Comparison of ENCODE assay signal across 9 cellular contexts in the genomic region with DNA sequence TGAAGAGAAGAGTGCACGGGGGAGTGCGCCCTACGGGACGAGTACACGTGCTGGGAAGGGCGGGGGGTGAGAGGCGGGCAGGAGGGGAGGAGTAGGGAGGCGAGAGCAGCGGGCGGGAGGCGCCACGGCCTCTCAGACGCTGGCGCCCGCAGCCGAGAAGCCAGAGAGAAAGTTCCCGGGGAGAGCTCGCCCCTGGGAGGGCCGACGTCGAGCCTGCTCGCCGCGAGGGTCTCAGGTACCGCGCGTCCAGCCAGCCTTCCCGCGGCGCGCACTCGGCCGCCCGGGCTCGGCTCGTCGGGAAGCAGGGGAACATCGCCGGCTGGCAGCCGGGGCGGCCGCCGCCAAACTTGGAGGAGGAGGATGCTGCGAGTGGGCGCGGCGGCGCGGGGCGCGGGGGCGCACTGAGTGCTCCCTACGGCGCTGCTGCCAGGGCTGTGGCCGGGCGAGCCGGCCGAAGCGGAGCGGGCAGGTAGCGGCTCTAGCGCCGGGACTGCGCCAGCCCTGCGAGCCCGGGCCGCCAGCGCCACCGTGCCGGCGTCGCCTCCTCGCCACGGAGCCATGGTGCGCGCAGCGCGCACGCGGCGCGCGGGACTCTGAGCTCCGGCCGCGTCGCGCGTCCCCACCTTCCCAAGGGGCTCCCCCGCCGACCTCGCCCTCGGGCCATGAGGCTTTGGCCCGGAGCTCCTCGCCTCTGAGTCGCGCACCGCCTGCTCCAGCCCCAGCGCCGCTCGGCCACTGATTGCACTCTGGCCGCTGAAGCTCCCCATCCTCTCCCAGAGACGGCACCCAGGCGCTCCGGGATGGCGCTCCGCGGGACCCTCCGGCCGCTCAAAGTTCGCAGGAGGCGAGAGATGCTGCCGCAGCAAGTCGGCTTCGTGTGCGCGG. TPM values are rescaled to one million over a fixed set of nuclear protein-coding genes. Genes with fewer than 3 reads are reported as not detected.
A peak's percentile ranks its signal among the peaks of the same experiment; 100 is the strongest.
DNase-seq lines count a peak whose midpoint lies in the region; ATAC-seq, FAIRE-seq and TF ChIP-seq lines count a peak whose summit lies in the region.
"Had no signal": no experiment of that assay in that cellular context is flagged by ENCODE, and none has a peak within 500 bp of the region (broad histone marks: within the 10 kb centered on the region; RNA-seq: fewer than 3 reads in every experiment).

A gene with protein sequence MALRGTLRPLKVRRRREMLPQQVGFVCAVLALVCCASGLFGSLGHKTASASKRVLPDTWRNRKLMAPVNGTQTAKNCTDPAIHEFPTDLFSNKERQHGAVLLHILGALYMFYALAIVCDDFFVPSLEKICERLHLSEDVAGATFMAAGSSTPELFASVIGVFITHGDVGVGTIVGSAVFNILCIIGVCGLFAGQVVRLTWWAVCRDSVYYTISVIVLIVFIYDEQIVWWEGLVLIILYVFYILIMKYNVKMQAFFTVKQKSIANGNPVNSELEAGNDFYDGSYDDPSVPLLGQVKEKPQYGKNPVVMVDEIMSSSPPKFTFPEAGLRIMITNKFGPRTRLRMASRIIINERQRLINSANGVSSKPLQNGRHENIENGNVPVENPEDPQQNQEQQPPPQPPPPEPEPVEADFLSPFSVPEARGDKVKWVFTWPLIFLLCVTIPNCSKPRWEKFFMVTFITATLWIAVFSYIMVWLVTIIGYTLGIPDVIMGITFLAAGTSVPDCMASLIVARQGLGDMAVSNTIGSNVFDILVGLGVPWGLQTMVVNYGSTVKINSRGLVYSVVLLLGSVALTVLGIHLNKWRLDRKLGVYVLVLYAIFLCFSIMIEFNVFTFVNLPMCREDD (plus strand): TSS at position 135 of the 885 bp plus-strand sequence. CDS start 666 bp downstream, at position 801.

- H3K4me3 ChIP-seq in keratinocyte (ENCODE audit: control insufficient read depth in 2 of 3, extremely low read depth in 1 of 3, insufficient read depth in 2 of 3, low read depth in 1 of 3, low read length in 3 of 3), result no peak within 1 kb of the TSS
- peak within 1 kb of the TSS in 4 of 5 donors; percentile 39 to 60 (median 46) for H3K4me3 ChIP-seq in subcutaneous abdominal adipose tissue (ENCODE audit: low read depth in 1 of 5, low read length in 5 of 5)

- dilution Hi-C loops in keratinocyte (cut with MboI; ENCODE audit: extremely low pct_ligation_motif_present, low sequenced_read_pairs), result no loop called here

- H3K36me3 ChIP-seq in keratinocyte (ENCODE audit: control insufficient read depth in 2 of 2, extremely low read depth in 1 of 2, insufficient read depth in 2 of 2, low read length in 2 of 2) (no peaks in the 10 kb centered on the region), subcutaneous abdominal adipose tissue (ENCODE audit: control insufficient read depth in 5 of 5, insufficient read depth in 5 of 5, low read length in 5 of 5) (no peaks in the 10 kb centered on the region)

- peak; percentile 28 for DNase-seq in NCI-H345 (lab: John Stamatoyannopoulos, UW)
- no peak for DNase-seq in NCI-H345 treated with DMSO at 0.1 percent for 48 hours (lab: John Stamatoyannopoulos, UW; ENCODE audit: unreplicated experiment)
- no peak for DNase-seq in activated T-helper 2 cell treated with anti-CD3 and anti-CD28 coated beads, Interferon-gamma antibody, Interleukin-2, Interleukin-4, amounts not matched to agents 10 μg/mL and 5 μg/mL and 100 μg/mL, durations not matched to agents 14 hours and 24 hours and 36 hours (ENCODE audit: low spot score)
- DNase-seq in keratinocyte (ENCODE audit: low read depth, low spot score), result no peak
- no peak for DNase-seq in NCI-H1048 (lab: John Stamatoyannopoulos, UW)

- intact Hi-C loops in activated T-helper 2 cell treated with anti-CD3 and anti-CD28 coated beads, Interferon-gamma antibody, Interleukin-2, Interleukin-4, amounts not matched to agents 10 μg/mL and 5 μg/mL and 100 μg/mL, durations not matched to agents 14 hours and 24 hours and 36 hours (cut with micrococcal nuclease), result no loop called here

- FAIRE-seq in keratinocyte (lab: Jason Lieb, UNC), result no peak

- H3K4me3 Mint-ChIP-seq in activated T-helper 2 cell treated with anti-CD3 and anti-CD28 coated beads, Interferon-gamma antibody, Interleukin-2, Interleukin-4, amounts not matched to agents 10 μg/mL and 5 μg/mL and 100 μg/mL, durations not matched to agents 14 hours and 24 hours and 36 hours (ENCODE audit: low read depth), result peak within 1 kb of the TSS; percentile 40

- H3K27me3 ChIP-seq in keratinocyte (ENCODE audit: control insufficient read depth, extremely low read depth, insufficient read depth, low read length) (peaks cover 70% of the 10 kb centered on the region), subcutaneous abdominal adipose tissue (ENCODE audit: control insufficient read depth in 5 of 5, insufficient read depth in 4 of 5, low read length in 5 of 5) (peaks cover 9 to 49% (median 37%) of the 10 kb centered on the region in 5 donors)

- H3K27me3 Mint-ChIP-seq in activated T-helper 2 cell treated with anti-CD3 and anti-CD28 coated beads, Interferon-gamma antibody, Interleukin-2, Interleukin-4, amounts not matched to agents 10 μg/mL and 5 μg/mL and 100 μg/mL, durations not matched to agents 14 hours and 24 hours and 36 hours (ENCODE audit: low read depth), result peaks cover 60% of the 10 kb centered on the region

- no peaks in the 10 kb centered on the region for H3K9me1 ChIP-seq in keratinocyte (ENCODE audit: control insufficient read depth, extremely low read depth, insufficient read depth, low read length)

- no peak for TF ChIP-seq CTCF in keratinocyte (optimal IDR thresholded peaks at IDR 0.05 in 1 of 3, IDR thresholded peaks at IDR 0.05 in 1 of 3, conservative IDR thresholded peaks at IDR 0.05 in 1 of 3; ENCODE audit: extremely low read depth in 1 of 3, insufficient read depth in 2 of 3, low read length in 3 of 3)

- no peaks in the 10 kb centered on the region for H3K36me3 Mint-ChIP-seq in activated T-helper 2 cell treated with anti-CD3 and anti-CD28 coated beads, Interferon-gamma antibody, Interleukin-2, Interleukin-4, amounts not matched to agents 10 μg/mL and 5 μg/mL and 100 μg/mL, durations not matched to agents 14 hours and 24 hours and 36 hours (ENCODE audit: low read depth)

- H3K9me3 ChIP-seq in keratinocyte (ENCODE audit: control insufficient read depth, low read depth, low read length) (no peaks in the 10 kb centered on the region), subcutaneous abdominal adipose tissue (ENCODE audit: control insufficient read depth in 5 of 5, low read length in 5 of 5) (no peaks in the 10 kb centered on the region)

- no peak within 1 kb of the TSS for H2AFZ ChIP-seq in keratinocyte (ENCODE audit: control insufficient read depth, low read length)

- no peaks in the 10 kb centered on the region for H3K9me3 Mint-ChIP-seq in activated T-helper 2 cell treated with anti-CD3 and anti-CD28 coated beads, Interferon-gamma antibody, Interleukin-2, Interleukin-4, amounts not matched to agents 10 μg/mL and 5 μg/mL and 100 μg/mL, durations not matched to agents 14 hours and 24 hours and 36 hours

- no peak within 1 kb of the TSS for H3K9ac ChIP-seq in keratinocyte (ENCODE audit: control insufficient read depth, extremely low read depth, insufficient read depth, low read length)
- H3K9ac ChIP-seq in subcutaneous abdominal adipose tissue (ENCODE audit: low read length in 5 of 5), result no peak within 1 kb of the TSS

- H3K4me1 Mint-ChIP-seq in activated T-helper 2 cell treated with anti-CD3 and anti-CD28 coated beads, Interferon-gamma antibody, Interleukin-2, Interleukin-4, amounts not matched to agents 10 μg/mL and 5 μg/mL and 100 μg/mL, durations not matched to agents 14 hours and 24 hours and 36 hours (ENCODE audit: low read depth), result no peaks in the 10 kb centered on the region

- H3K79me2 ChIP-seq in keratinocyte (ENCODE audit: control insufficient read depth, insufficient read depth, low read length), result no peaks in the 10 kb centered on the region

- H3K4me1 ChIP-seq in keratinocyte (ENCODE audit: control insufficient read depth, extremely low read depth, insufficient read depth, low read length) (no peaks in the 10 kb centered on the region), subcutaneous abdominal adipose tissue (ENCODE audit: control insufficient read depth in 5 of 5, insufficient read depth in 5 of 5, low read length in 5 of 5) (peaks cover 0 to 17% (median 15%) of the 10 kb centered on the region in 5 donors)

- H3K4me2 ChIP-seq in keratinocyte (ENCODE audit: control insufficient read depth, extremely low read depth, insufficient read depth, low read depth, low read length), result peak within 1 kb of the TSS; percentile 10

- ATAC-seq in HG02623 (IDR thresholded peaks at IDR 0.05; ENCODE audit: unreplicated experiment) (no peak), GM19023 (IDR thresholded peaks at IDR 0.05; ENCODE audit: unreplicated experiment) (no peak)

- no peaks in the 10 kb centered on the region for H4K20me1 ChIP-seq in keratinocyte (ENCODE audit: control insufficient read depth, extremely low read depth, insufficient read depth, low read length)

- H3K27ac Mint-ChIP-seq in activated T-helper 2 cell treated with anti-CD3 and anti-CD28 coated beads, Interferon-gamma antibody, Interleukin-2, Interleukin-4, amounts not matched to agents 10 μg/mL and 5 μg/mL and 100 μg/mL, durations not matched to agents 14 hours and 24 hours and 36 hours, result no peak within 1 kb of the TSS

- H3K27ac ChIP-seq in keratinocyte (ENCODE audit: control insufficient read depth, insufficient read depth, low read length), result no peak within 1 kb of the TSS
- no peak within 1 kb of the TSS for H3K27ac ChIP-seq in subcutaneous abdominal adipose tissue (ENCODE audit: low read depth, low read length)

RNA-seq across cellular contexts. Expression of the gene that starts here (rescaled TPM):
- not detected in 2 replicates for total RNA-seq in activated T-helper 2 cell treated with anti-CD3 and anti-CD28 coated beads, Interferon-gamma antibody, Interleukin-2, Interleukin-4, amounts not matched to agents 10 μg/mL and 5 μg/mL and 100 μg/mL, durations not matched to agents 14 hours and 24 hours and 36 hours
- polyA plus RNA-seq in keratinocyte, result 0.08 to 0.12 TPM (median 0.10 TPM) in 3 replicates
- polyA plus RNA-seq in keratinocyte (2011; ENCODE audit: low read depth), result 0.05 TPM
- polyA plus RNA-seq in keratinocyte (2011; cell fraction: cytosol; rRNA removed), result 0.05 TPM in 2 replicates
- 0.19 and 0.23 TPM in 2 replicates for polyA plus RNA-seq in keratinocyte (2011; cell fraction: nucleus; rRNA removed)
- polyA plus RNA-seq in keratinocyte (2012; ENCODE audit: low replicate concordance), result 0.05 TPM in 1 of 2 replicates, not detected in the other
- polyA minus RNA-seq in keratinocyte, result 0.13 to 0.98 TPM (median 0.20 TPM) in 3 replicates
- not detected for polyA minus RNA-seq in keratinocyte (2011; cell fraction: cytosol; rRNA and poly(A)+ RNA removed)
- polyA minus RNA-seq in keratinocyte (2011; cell fraction: nucleus; rRNA and poly(A)+ RNA removed), result 0.11 and 0.23 TPM in 2 replicates
- total RNA-seq: fibroblast of villous mesenchyme had no signal

Comparison
In these comparisons a context has a peak if more than half of its experiments do, and no peak if none do; other contexts are left out.
1. H3K4me3 ChIP-seq: peak in subcutaneous abdominal adipose tissue (4 of 5); none in keratinocyte (0 of 3).